ENCODE assay signal across 8 cellular contexts in genomic region chr19:41887711-41888382, GRCh38. TPM values are rescaled to one million over a fixed set of nuclear protein-coding genes. Genes with fewer than 3 reads are reported as not detected.
DNase-seq lines count a peak whose midpoint lies in the region; ATAC-seq and FAIRE-seq lines count a peak whose summit lies in the region.

No MANE protein-coding gene starts in this region.

- H3K36me3 Mint-ChIP-seq in T-helper 1 cell treated with Interleukin-12 subunit alpha and Interleukin-12 subunit beta and Interleukin-4 antibody, amounts not matched to agents 30 μg/mL and 1 μg/mL, for 36 hours (ENCODE audit: low read depth), result peaks cover 60% of the 10 kb centered on the region
- H3K36me3 Mint-ChIP-seq in stimulated activated naive B cell treated with anti-CD40 and anti-IgM and Interleukin-4, amounts not matched to agents 10 μg/mL and 1 μg/mL and 100 μg/mL, for 72 hours, result peaks cover 36 to 43% of the 10 kb centered on the region in 2 donors

- no peak overlapping the region for H3K14ac ChIP-seq in mesenchymal stem cell (ENCODE audit: low read length in 2 of 2)

- no peak overlapping the region for H2BK12ac ChIP-seq in mesenchymal stem cell (ENCODE audit: low read length in 2 of 2)

- FAIRE-seq in GM19239 (lab: Jason Lieb, UNC), result peak; percentile 37

- H2BK120ac ChIP-seq in mesenchymal stem cell (ENCODE audit: low read depth, low read length), result no peak overlapping the region

- H3K79me1 ChIP-seq in mesenchymal stem cell (replicated peaks; ENCODE audit: low read length, poor library complexity, severe bottlenecking), result peaks cover 48% of the 10 kb centered on the region

- peak overlapping the region; percentile 97 for H3K27ac Mint-ChIP-seq in T-helper 1 cell treated with Interleukin-12 subunit alpha and Interleukin-12 subunit beta and Interleukin-4 antibody, amounts not matched to agents 30 μg/mL and 1 μg/mL, for 36 hours
- H3K27ac Mint-ChIP-seq in stimulated activated naive B cell treated with anti-CD40 and anti-IgM and Interleukin-4, amounts not matched to agents 10 μg/mL and 1 μg/mL and 100 μg/mL, for 72 hours, result peak overlapping the region; percentile 60

- no peaks in the 10 kb centered on the region for H3K27me3 ChIP-seq in mesenchymal stem cell (ENCODE audit: control insufficient read depth in 1 of 2, insufficient read depth in 1 of 2, low read length in 2 of 2)

- peak overlapping the region; percentile 59 for H2AK5ac ChIP-seq in mesenchymal stem cell (ENCODE audit: low read length, severe bottlenecking)

- no peak overlapping the region for H2AFZ ChIP-seq in mesenchymal stem cell (ENCODE audit: low read depth, low read length)

- no peak overlapping the region for H3K4ac ChIP-seq in mesenchymal stem cell (ENCODE audit: low read depth in 1 of 2, low read length in 2 of 2)

- H3K36me3 ChIP-seq in mesenchymal stem cell (ENCODE audit: control insufficient read depth in 1 of 2, insufficient read depth in 2 of 2, low read depth in 1 of 2, low read length in 2 of 2), result peaks cover 34 to 38% of the 10 kb centered on the region in 2 experiments

- H3K4me3 ChIP-seq in mesenchymal stem cell (ENCODE audit: insufficient read depth in 1 of 2, low read depth in 1 of 2, low read length in 2 of 2), result no peak overlapping the region

- WGBS in mesenchymal stem cell, result 72% methylated on average over 8 of the region's 17 CpGs

- no peak overlapping the region for H4K91ac ChIP-seq in mesenchymal stem cell (ENCODE audit: low read length)

- no peak for DNase-seq in GM19239 (ENCODE audit: insufficient read length, low spot score)
- DNase-seq in mesenchymal stem cell, result peak; percentile 20
- DNase-seq in stimulated activated naive B cell treated with anti-CD40 and anti-IgM and Interleukin-4, amounts not matched to agents 10 μg/mL and 1 μg/mL and 100 μg/mL, for 72 hours, result peak; percentile 46

- H3K9me3 ChIP-seq in mesenchymal stem cell (ENCODE audit: control insufficient read depth, low read length), result no peaks in the 10 kb centered on the region

- H3K9me3 Mint-ChIP-seq in T-helper 1 cell treated with Interleukin-12 subunit alpha and Interleukin-12 subunit beta and Interleukin-4 antibody, amounts not matched to agents 30 μg/mL and 1 μg/mL, for 36 hours, result no peaks in the 10 kb centered on the region
- no peaks in the 10 kb centered on the region for H3K9me3 Mint-ChIP-seq in stimulated activated naive B cell treated with anti-CD40 and anti-IgM and Interleukin-4, amounts not matched to agents 10 μg/mL and 1 μg/mL and 100 μg/mL, for 72 hours

- ATAC-seq in stimulated activated naive B cell treated with anti-CD40 and anti-IgM and Interleukin-4, amounts not matched to agents 10 μg/mL and 1 μg/mL and 100 μg/mL, for 72 hours (replicated peaks), result peak; percentile 11 to 15
- no peak for ATAC-seq in HG03139 (IDR thresholded peaks at IDR 0.05; ENCODE audit: unreplicated experiment)
- no peak for ATAC-seq in HG02970 (IDR thresholded peaks at IDR 0.05; ENCODE audit: low FRiP score, unreplicated experiment)
- ATAC-seq in GM21367 (IDR thresholded peaks at IDR 0.05; ENCODE audit: unreplicated experiment), result no peak

- no peak overlapping the region for H3K9ac ChIP-seq in mesenchymal stem cell (ENCODE audit: low read length)

- no peaks in the 10 kb centered on the region for H3K27me3 Mint-ChIP-seq in T-helper 1 cell treated with Interleukin-12 subunit alpha and Interleukin-12 subunit beta and Interleukin-4 antibody, amounts not matched to agents 30 μg/mL and 1 μg/mL, for 36 hours (ENCODE audit: low read depth)
- no peaks in the 10 kb centered on the region for H3K27me3 Mint-ChIP-seq in stimulated activated naive B cell treated with anti-CD40 and anti-IgM and Interleukin-4, amounts not matched to agents 10 μg/mL and 1 μg/mL and 100 μg/mL, for 72 hours

- H3K27ac ChIP-seq in angular gyrus (ENCODE audit: low read depth, low read length), result peak overlapping the region; percentile 83
- H3K27ac ChIP-seq in mesenchymal stem cell (ENCODE audit: low read length, poor library complexity, severe bottlenecking), result peak overlapping the region; percentile 52

- no peak overlapping the region for H3K18ac ChIP-seq in mesenchymal stem cell (ENCODE audit: low read depth in 1 of 2, low read length in 2 of 2)

- peaks cover 25% of the 10 kb centered on the region for H3K4me1 ChIP-seq in mesenchymal stem cell (ENCODE audit: control insufficient read depth, insufficient read depth, low read depth, low read length)

- peak overlapping the region; percentile 4 for H4K8ac ChIP-seq in mesenchymal stem cell (ENCODE audit: low read length)

- H3K23ac ChIP-seq in mesenchymal stem cell (ENCODE audit: low read length in 2 of 2), result no peak overlapping the region

- peaks cover 50% of the 10 kb centered on the region for H3K4me1 Mint-ChIP-seq in T-helper 1 cell treated with Interleukin-12 subunit alpha and Interleukin-12 subunit beta and Interleukin-4 antibody, amounts not matched to agents 30 μg/mL and 1 μg/mL, for 36 hours (ENCODE audit: low read depth)
- peaks cover 43 to 65% of the 10 kb centered on the region in 2 donors for H3K4me1 Mint-ChIP-seq in stimulated activated naive B cell treated with anti-CD40 and anti-IgM and Interleukin-4, amounts not matched to agents 10 μg/mL and 1 μg/mL and 100 μg/mL, for 72 hours

- no peak overlapping the region for H2BK5ac ChIP-seq in mesenchymal stem cell (ENCODE audit: low read depth, low read length, poor library complexity, severe bottlenecking)

- peak overlapping the region; percentile 34 for H3K4me2 ChIP-seq in mesenchymal stem cell (ENCODE audit: low read length, poor library complexity, severe bottlenecking)

- H2BK15ac ChIP-seq in mesenchymal stem cell (ENCODE audit: low read depth, poor library complexity, severe bottlenecking), result no peak overlapping the region

- peak overlapping the region; percentile 94 for H3K4me3 Mint-ChIP-seq in T-helper 1 cell treated with Interleukin-12 subunit alpha and Interleukin-12 subunit beta and Interleukin-4 antibody, amounts not matched to agents 30 μg/mL and 1 μg/mL, for 36 hours
- H3K4me3 Mint-ChIP-seq in stimulated activated naive B cell treated with anti-CD40 and anti-IgM and Interleukin-4, amounts not matched to agents 10 μg/mL and 1 μg/mL and 100 μg/mL, for 72 hours, result peak overlapping the region; percentile 69 to 77

RNA-seq across cellular contexts. Expression of gene ARHGEF1, which starts 4.9 kb away (rescaled TPM):
- polyA plus RNA-seq in mesenchymal stem cell (2013, experiment 1 of 2), result 69.1 TPM
- 65.8 TPM for polyA plus RNA-seq in mesenchymal stem cell (2013, experiment 2 of 2)

RNA-seq across cellular contexts. Expression of gene CD79A, which starts 10.8 kb away (rescaled TPM):
- 0.28 TPM for polyA plus RNA-seq in mesenchymal stem cell (2013, experiment 1 of 2)
- polyA plus RNA-seq in mesenchymal stem cell (2013, experiment 2 of 2), result 0.32 TPM

RNA-seq across cellular contexts. Expression of gene RPS19, which starts 27.8 kb away (rescaled TPM):
- 2,789 TPM for polyA plus RNA-seq in mesenchymal stem cell (2013, experiment 1 of 2)
- 2,879 TPM for polyA plus RNA-seq in mesenchymal stem cell (2013, experiment 2 of 2)

RNA-seq across cellular contexts. Expression of gene ERFL, which starts 40.4 kb away (rescaled TPM):
- 0.06 TPM for polyA plus RNA-seq in mesenchymal stem cell (2013, experiment 1 of 2)
- 0.05 TPM for polyA plus RNA-seq in mesenchymal stem cell (2013, experiment 2 of 2)

RNA-seq across cellular contexts. Expression of gene DMRTC2, which starts 43.0 kb away (rescaled TPM):
- polyA plus RNA-seq in mesenchymal stem cell (2013, experiment 1 of 2), result not detected
- not detected for polyA plus RNA-seq in mesenchymal stem cell (2013, experiment 2 of 2)

Comparison
In these comparisons a context has a peak if more than half of its experiments do, and no peak if none do; other contexts are left out.
1. ATAC-seq: peak in stimulated activated naive B cell treated with anti-CD40 and anti-IgM and Interleukin-4, amounts not matched to agents 10 μg/mL and 1 μg/mL and 100 μg/mL, for 72 hours (2 of 2); none in HG03139 (single experiment), HG02970 (single experiment) and GM21367 (single experiment).